19 cellular contexts compared by ENCODE assay signal in the genomic region with DNA sequence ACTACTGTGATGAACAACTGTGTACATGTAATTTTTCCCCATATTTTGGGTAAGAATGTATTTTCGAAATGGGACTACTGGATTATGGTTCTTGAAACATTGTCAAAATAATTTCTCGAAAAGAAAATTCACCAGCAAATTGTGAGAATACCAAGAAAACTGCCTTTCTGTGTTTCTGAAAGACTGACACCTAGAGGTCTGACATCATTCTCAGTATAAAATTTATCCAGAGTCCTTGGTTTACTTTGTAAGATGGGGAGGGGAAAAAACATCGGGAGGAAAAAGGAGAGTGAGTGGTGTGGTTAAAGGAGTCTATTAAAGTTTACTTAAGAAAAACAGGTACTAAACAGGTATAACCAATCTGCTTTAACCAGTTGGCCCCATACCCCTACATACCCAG.
DNase-seq lines count a peak whose midpoint lies in the region; ATAC-seq and TF ChIP-seq lines count a peak whose summit lies in the region.
"Had no signal": no experiment of that assay in that cellular context is flagged by ENCODE, and none has a peak within 500 bp of the region (broad histone marks: within the 10 kb centered on the region; RNA-seq: fewer than 3 reads in every experiment).

No MANE protein-coding gene starts in this region.

- intact Hi-C loops in HCT116 (cut with micrococcal nuclease) (loop anchor here (5.0 kb wide), 1 partner anchor 377 kb away; no protein-coding TSS in a partner anchor), dorsolateral prefrontal cortex (cut with DNase I) (no loop called here)

- H2AFZ ChIP-seq in HCT116 (ENCODE audit: low read depth, low read length, poor library complexity, severe bottlenecking) (no peak overlapping the region), OCI-LY1 (ENCODE audit: low read length) (no peak overlapping the region)

- no peak overlapping the region for H3K27ac Mint-ChIP-seq in osteocyte (ENCODE audit: unreplicated experiment)
- H3K27ac Mint-ChIP-seq: activated naive CD4-positive, alpha-beta T cell treated with anti-CD3 and anti-CD28 coated beads, Interleukin-2, amount 10 ng/mL, durations not matched to agents 7 days and 5 days; CD4-positive, CD25-positive, alpha-beta regulatory T cell; memory B cell; natural killer cell; stimulated activated naive B cell treated with anti-CD40 and anti-IgM and Interleukin-4, amounts not matched to agents 10 μg/mL and 1 μg/mL and 100 μg/mL, for 72 hours had no signal

- CTCF ChIA-PET in HCT116 (lab: Charles Lee) = no interaction called here

- no peak overlapping the region for H3K4me3 Mint-ChIP-seq in osteocyte (ENCODE audit: unreplicated experiment)
- H3K4me3 Mint-ChIP-seq: activated naive CD4-positive, alpha-beta T cell treated with anti-CD3 and anti-CD28 coated beads, Interleukin-2, amount 10 ng/mL, durations not matched to agents 7 days and 5 days; CD4-positive, CD25-positive, alpha-beta regulatory T cell; memory B cell; natural killer cell; stimulated activated naive B cell treated with anti-CD40 and anti-IgM and Interleukin-4, amounts not matched to agents 10 μg/mL and 1 μg/mL and 100 μg/mL, for 72 hours had no signal

- TF ChIP-seq RAD21 in HCT116 (IDR thresholded peaks at IDR 0.05; ENCODE audit: low read depth) = no peak; the same call in 1 of the 2 replicates

- TF ChIP-seq CTCF in HCT116 (IDR thresholded peaks at IDR 0.05 in 2 of 3, conservative IDR thresholded peaks at IDR 0.05 in 1 of 3; ENCODE audit: borderline replicate concordance in 1 of 3, insufficient read depth in 1 of 3, low read depth in 2 of 3, low read length in 2 of 3) (peak; percentile 10 to 40 (median 16); a peak in 3 of 6 replicates), OCI-LY1 (IDR thresholded peaks at IDR 0.05; ENCODE audit: low read length) (peak; percentile 30; the same call in 1 of the 2 replicates), epithelial cell of esophagus (IDR thresholded peaks at IDR 0.05; ENCODE audit: insufficient read depth, low read depth, low read length, missing control alignments) (peak; percentile 6), osteocyte (IDR thresholded peaks at IDR 0.05) (peak; percentile 58), dorsolateral prefrontal cortex (IDR thresholded peaks at IDR 0.05 in 54 of 56, conservative IDR thresholded peaks at IDR 0.05 in 2 of 56; ENCODE audit: low read depth in 1 of 56, partially characterized antibody in 56 of 56) (peak in 8 of 56 donors; percentile 12 to 35 (median 20))

- H3F3A ChIP-seq in OCI-LY1 (ENCODE audit: insufficient read depth, low read length) = no peaks in the 10 kb centered on the region

- H3K4me3 ChIP-seq in HCT116 (replicated peaks in 1 of 2; ENCODE audit: low read depth in 1 of 2, low read length in 2 of 2) (no peak overlapping the region), OCI-LY1 (ENCODE audit: low read depth, low read length, poor library complexity, severe bottlenecking) (no peak overlapping the region), epithelial cell of esophagus (ENCODE audit: low read length) (no peak overlapping the region), dorsolateral prefrontal cortex (no peak overlapping the region)
- H3K4me3 ChIP-seq: body of pancreas, heart right ventricle, transverse colon had no signal

- no peak overlapping the region for H3K9ac ChIP-seq in HCT116 (ENCODE audit: low read length)
- no peak overlapping the region for H3K9ac ChIP-seq in OCI-LY1 (ENCODE audit: low read length)

- no peak for TF ChIP-seq POLR2A in HCT116 (IDR thresholded peaks at IDR 0.05; ENCODE audit: borderline replicate concordance, extremely low read depth, insufficient read depth, insufficient read length)

- BruUV-seq in HCT116 (replicated peaks; lab: Mats Ljungman, UMichigan) = no TSS peak

- no peaks in the 10 kb centered on the region for H3K9me3 Mint-ChIP-seq in osteocyte (ENCODE audit: unreplicated experiment)
- H3K9me3 Mint-ChIP-seq: activated naive CD4-positive, alpha-beta T cell treated with anti-CD3 and anti-CD28 coated beads, Interleukin-2, amount 10 ng/mL, durations not matched to agents 7 days and 5 days; CD4-positive, CD25-positive, alpha-beta regulatory T cell; memory B cell; natural killer cell; stimulated activated naive B cell treated with anti-CD40 and anti-IgM and Interleukin-4, amounts not matched to agents 10 μg/mL and 1 μg/mL and 100 μg/mL, for 72 hours had no signal

- H3K79me2 ChIP-seq in HCT116 (ENCODE audit: insufficient read depth, low read length) (no peaks in the 10 kb centered on the region), OCI-LY1 (ENCODE audit: insufficient read depth, low read length) (no peaks in the 10 kb centered on the region)

- H4K20me1 ChIP-seq in HCT116 (ENCODE audit: insufficient read depth) = no peaks in the 10 kb centered on the region
- no peaks in the 10 kb centered on the region for H4K20me1 ChIP-seq in OCI-LY1 (ENCODE audit: insufficient read depth, low read length)

- H3K27ac ChIP-seq in HCT116 (ENCODE audit: low read depth, low read length) = no peak overlapping the region
- no peak overlapping the region for H3K27ac ChIP-seq in OCI-LY1 (ENCODE audit: low read depth, low read length, poor library complexity, severe bottlenecking)
- H3K27ac ChIP-seq in dorsolateral prefrontal cortex = no peak overlapping the region
- H3K27ac ChIP-seq: body of pancreas, heart right ventricle, transverse colon had no signal

- H3K9me2 ChIP-seq in HCT116 (ENCODE audit: insufficient read depth) (no peaks in the 10 kb centered on the region), OCI-LY1 (ENCODE audit: low read depth, low read length) (no peaks in the 10 kb centered on the region)

- H3K27me3 Mint-ChIP-seq in osteocyte (ENCODE audit: unreplicated experiment) = peaks cover 26% of the 10 kb centered on the region
- H3K27me3 Mint-ChIP-seq: activated naive CD4-positive, alpha-beta T cell treated with anti-CD3 and anti-CD28 coated beads, Interleukin-2, amount 10 ng/mL, durations not matched to agents 7 days and 5 days had no signal

- H3K4me2 ChIP-seq in HCT116 (ENCODE audit: low read length) (no peak overlapping the region), OCI-LY1 (ENCODE audit: low read length) (no peak overlapping the region)

- H3K36me3 Mint-ChIP-seq in osteocyte (ENCODE audit: unreplicated experiment) = no peaks in the 10 kb centered on the region
- H3K36me3 Mint-ChIP-seq: activated naive CD4-positive, alpha-beta T cell treated with anti-CD3 and anti-CD28 coated beads, Interleukin-2, amount 10 ng/mL, durations not matched to agents 7 days and 5 days; CD4-positive, CD25-positive, alpha-beta regulatory T cell; memory B cell; natural killer cell; stimulated activated naive B cell treated with anti-CD40 and anti-IgM and Interleukin-4, amounts not matched to agents 10 μg/mL and 1 μg/mL and 100 μg/mL, for 72 hours had no signal

- no peaks in the 10 kb centered on the region for H3K9me3 ChIP-seq in HCT116 (ENCODE audit: control insufficient read depth in 1 of 2, insufficient read depth in 1 of 2, low read depth in 1 of 2, low read length in 2 of 2)
- H3K9me3 ChIP-seq in OCI-LY1 (ENCODE audit: low read length) = no peaks in the 10 kb centered on the region
- H3K9me3 ChIP-seq: body of pancreas, heart right ventricle, transverse colon had no signal

- POLR2A ChIA-PET in HCT116 (lab: Charles Lee) = no interaction called here

- H3K4me1 Mint-ChIP-seq in osteocyte (ENCODE audit: unreplicated experiment) = no peaks in the 10 kb centered on the region
- H3K4me1 Mint-ChIP-seq: activated naive CD4-positive, alpha-beta T cell treated with anti-CD3 and anti-CD28 coated beads, Interleukin-2, amount 10 ng/mL, durations not matched to agents 7 days and 5 days; CD4-positive, CD25-positive, alpha-beta regulatory T cell; memory B cell; natural killer cell; stimulated activated naive B cell treated with anti-CD40 and anti-IgM and Interleukin-4, amounts not matched to agents 10 μg/mL and 1 μg/mL and 100 μg/mL, for 72 hours had no signal

- DNase-seq in HCT116 (ENCODE audit: low read depth, low spot score) (no peak), epithelial cell of esophagus (ENCODE audit: low read depth) (no peak), osteocyte (ENCODE audit: extremely low spot score, unreplicated experiment) (no peak), Ammon's horn (ENCODE audit: low spot score) (no peak), dorsolateral prefrontal cortex (no peak), NCI-H446 (lab: John Stamatoyannopoulos, UW) (no peak), activated T-cell treated with anti-CD3 and anti-CD28 coated beads for 4 hours (no peak)
- DNase-seq: activated CD4-positive, alpha-beta T cell treated with anti-CD3 and anti-CD28 coated beads, Interleukin-2, amount 50 U/mL, for 1 hour; activated naive CD4-positive, alpha-beta T cell treated with anti-CD3 and anti-CD28 coated beads, Interleukin-2, amount 10 ng/mL, durations not matched to agents 7 days and 5 days; body of pancreas; CD4-positive, CD25-positive, alpha-beta regulatory T cell; dermis blood vessel endothelial cell; heart right ventricle; natural killer cell; NCI-H187 treated with DMSO at 0.1 percent for 48 hours; stimulated activated naive B cell treated with anti-CD40 and anti-IgM and Interleukin-4, amounts not matched to agents 10 μg/mL and 1 μg/mL and 100 μg/mL, for 72 hours; transverse colon had no signal

- H3K27me3 ChIP-seq in HCT116 (ENCODE audit: insufficient read depth, low read length) (no peaks in the 10 kb centered on the region), OCI-LY1 (ENCODE audit: insufficient read depth, low read length) (no peaks in the 10 kb centered on the region), dorsolateral prefrontal cortex (no peaks in the 10 kb centered on the region)
- H3K27me3 ChIP-seq: body of pancreas, transverse colon had no signal

- RAD21 ChIA-PET in HCT116 (lab: Charles Lee; ENCODE audit: low non-redundant PET in 1 of 2, low total read pairs in 2 of 2, uncharacterized antibody in 2 of 2, unreplicated experiment in 2 of 2) = no interaction called here

- ATAC-seq in HCT116 = peak; percentile 40; the same call in 1 of the 2 replicates
- ATAC-seq: body of pancreas; heart right ventricle; natural killer cell; stimulated activated naive B cell treated with anti-CD40 and anti-IgM and Interleukin-4, amounts not matched to agents 10 μg/mL and 1 μg/mL and 100 μg/mL, for 72 hours had no signal

- no peaks in the 10 kb centered on the region for H3K4me1 ChIP-seq in HCT116 (ENCODE audit: control insufficient read depth in 1 of 2, insufficient read depth in 2 of 2, low read length in 2 of 2)
- no peaks in the 10 kb centered on the region for H3K4me1 ChIP-seq in OCI-LY1 (ENCODE audit: insufficient read depth, low read length, severe bottlenecking)
- H3K4me1 ChIP-seq: heart right ventricle, transverse colon had no signal

- H3K36me3 ChIP-seq in HCT116 (ENCODE audit: control insufficient read depth in 1 of 2, insufficient read depth in 2 of 2, low read length in 2 of 2) = no peaks in the 10 kb centered on the region
- H3K36me3 ChIP-seq in OCI-LY1 (ENCODE audit: insufficient read depth, low read length) = no peaks in the 10 kb centered on the region
- H3K36me3 ChIP-seq: heart right ventricle, transverse colon had no signal

TF ChIP-seq in HCT116, 20 proteins besides CTCF, POLR2A, EP300 and RAD21:
- TF ChIP-seq TCF7L2 (IDR thresholded peaks at IDR 0.05; ENCODE audit: borderline replicate concordance, extremely low read depth, insufficient read depth, insufficient read length) = no peak
- no peak for TF ChIP-seq ZFX (IDR thresholded peaks at IDR 0.05)
- TF ChIP-seq ZNF274 (IDR thresholded peaks at IDR 0.05; ENCODE audit: low read depth, low read length) = no peak
